Comparison of ENCODE assay signal across 12 cellular contexts in genomic region chr4:121822047-121822446, GRCh38. TPM values are rescaled to one million over a fixed set of nuclear protein-coding genes. Genes with fewer than 3 reads are reported as not detected.
A peak's percentile ranks its signal among the peaks of the same experiment; 100 is the strongest.
DNase-seq lines count a peak whose midpoint lies in the region; ATAC-seq and TF ChIP-seq lines count a peak whose summit lies in the region.
"Had no signal": no experiment of that assay in that cellular context is flagged by ENCODE, and none has a peak within 500 bp of the region (broad histone marks: within the 10 kb centered on the region; RNA-seq: fewer than 3 reads in every experiment).

No MANE protein-coding gene starts in this region.

- no peak overlapping the region for H3K27ac Mint-ChIP-seq in CD4-positive, alpha-beta T cell
- H3K27ac Mint-ChIP-seq in activated naive CD8-positive, alpha-beta T cell treated with anti-CD3 and anti-CD28 coated beads for 36 hours: no peak overlapping the region

- H3K36me3 ChIP-seq in HUES6 (ENCODE audit: control insufficient read depth, insufficient read depth, low read length) (peaks cover 54% of the 10 kb centered on the region), mesenchymal stem cell (ENCODE audit: control insufficient read depth in 1 of 2, insufficient read depth in 2 of 2, low read depth in 1 of 2, low read length in 2 of 2) (peaks cover 2 to 35% of the 10 kb centered on the region in 2 experiments), mucosa of descending colon (ENCODE audit: low read depth) (no peaks in the 10 kb centered on the region)

- H3K36me3 Mint-ChIP-seq in CD4-positive, alpha-beta T cell (ENCODE audit: low read depth): peaks cover 24% of the 10 kb centered on the region
- peaks cover 48% of the 10 kb centered on the region for H3K36me3 Mint-ChIP-seq in activated naive CD8-positive, alpha-beta T cell treated with anti-CD3 and anti-CD28 coated beads for 36 hours

- no peak overlapping the region for H4K8ac ChIP-seq in mesenchymal stem cell (ENCODE audit: low read length)

- H3K4me1 ChIP-seq in HUES6 (ENCODE audit: control insufficient read depth, insufficient read depth, low read length) (no peaks in the 10 kb centered on the region), mesenchymal stem cell (ENCODE audit: control insufficient read depth, insufficient read depth, low read depth, low read length) (peaks cover 4% of the 10 kb centered on the region), mucosa of descending colon (ENCODE audit: low read depth) (no peaks in the 10 kb centered on the region)

- no peak overlapping the region for H3K18ac ChIP-seq in mesenchymal stem cell (ENCODE audit: low read depth in 1 of 2, low read length in 2 of 2)

- H3K4me2 ChIP-seq in mesenchymal stem cell (ENCODE audit: low read length, poor library complexity, severe bottlenecking): no peak overlapping the region

- ATAC-seq in CD4-positive, alpha-beta T cell (ENCODE audit: poor library complexity): no peak
- ATAC-seq in omental fat pad (ENCODE audit: low FRiP score) (no peak), mucosa of descending colon (no peak)

- no peak overlapping the region for H2BK5ac ChIP-seq in mesenchymal stem cell (ENCODE audit: low read depth, low read length, poor library complexity, severe bottlenecking)

- no peak overlapping the region for H3K14ac ChIP-seq in mesenchymal stem cell (ENCODE audit: low read length in 2 of 2)

- H3K4ac ChIP-seq in mesenchymal stem cell (ENCODE audit: low read depth in 1 of 2, low read length in 2 of 2): no peak overlapping the region

- POLR2A ChIA-PET in CD4-positive, alpha-beta T cell (lab: Charles Lee): interaction anchor here (3.8 kb wide), 1 partner anchor 21 kb away, joined by 40 read pairs; the partner anchor contains the start of gene EXOSC9

- peaks cover 26% of the 10 kb centered on the region for H3K4me1 Mint-ChIP-seq in CD4-positive, alpha-beta T cell (ENCODE audit: low read depth)
- peaks cover 17% of the 10 kb centered on the region for H3K4me1 Mint-ChIP-seq in activated naive CD8-positive, alpha-beta T cell treated with anti-CD3 and anti-CD28 coated beads for 36 hours

- intact Hi-C loops in CD4-positive, alpha-beta T cell (cut with DNase I, micrococcal nuclease): loop anchor here in 1 of 2 experiments (1.0 to 10.0 kb wide), 3 partner anchors 21 to 1100 kb away; partner anchors contain the start of genes BLTP1, EXOSC9 and NUDT6
- intact Hi-C loops in mucosa of descending colon (cut with DNase I, micrococcal nuclease): no loop called here

- peak overlapping the region; percentile 92 for H3K4me3 ChIP-seq in HUES6 (ENCODE audit: low read depth, low read length)
- peak overlapping the region in 1 of 2 experiments; percentile 95 for H3K4me3 ChIP-seq in mesenchymal stem cell (ENCODE audit: insufficient read depth in 1 of 2, low read depth in 1 of 2, low read length in 2 of 2)
- H3K4me3 ChIP-seq in mucosa of descending colon: no peak overlapping the region

- H3K9me3 ChIP-seq in CD4-positive, alpha-beta T cell (ENCODE audit: control insufficient read depth, low read length): no peaks in the 10 kb centered on the region
- H3K9me3 ChIP-seq in HUES6 (ENCODE audit: control insufficient read depth, insufficient read depth, low read depth, low read length): no peaks in the 10 kb centered on the region
- H3K9me3 ChIP-seq in mesenchymal stem cell (ENCODE audit: control insufficient read depth, low read length): no peaks in the 10 kb centered on the region
- no peaks in the 10 kb centered on the region for H3K9me3 ChIP-seq in mucosa of descending colon
- H3K9me3 ChIP-seq: tibial nerve had no signal

- H2BK120ac ChIP-seq in mesenchymal stem cell (ENCODE audit: low read depth, low read length): no peak overlapping the region

- H3K79me1 ChIP-seq in mesenchymal stem cell (replicated peaks; ENCODE audit: low read length, poor library complexity, severe bottlenecking): peaks cover 7% of the 10 kb centered on the region

- H3K4me3 Mint-ChIP-seq in CD4-positive, alpha-beta T cell: peak overlapping the region; percentile 94
- peak overlapping the region; percentile 91 for H3K4me3 Mint-ChIP-seq in activated naive CD8-positive, alpha-beta T cell treated with anti-CD3 and anti-CD28 coated beads for 36 hours

- H3K9me3 Mint-ChIP-seq in CD4-positive, alpha-beta T cell: no peaks in the 10 kb centered on the region
- H3K9me3 Mint-ChIP-seq in activated naive CD8-positive, alpha-beta T cell treated with anti-CD3 and anti-CD28 coated beads for 36 hours: no peaks in the 10 kb centered on the region

- no peak overlapping the region for H2BK15ac ChIP-seq in mesenchymal stem cell (ENCODE audit: low read depth, poor library complexity, severe bottlenecking)

- H4K91ac ChIP-seq in mesenchymal stem cell (ENCODE audit: low read length): no peak overlapping the region

- H2BK12ac ChIP-seq in mesenchymal stem cell (ENCODE audit: low read length in 2 of 2): no peak overlapping the region

- H3K9ac ChIP-seq in HUES6 (ENCODE audit: low read length) (no peak overlapping the region), mesenchymal stem cell (ENCODE audit: low read length) (peak overlapping the region; percentile 87)

- no peak overlapping the region for H3K23ac ChIP-seq in mesenchymal stem cell (ENCODE audit: low read length in 2 of 2)

- no peak overlapping the region for H2AK5ac ChIP-seq in mesenchymal stem cell (ENCODE audit: low read length, severe bottlenecking)

- TF ChIP-seq CTCF in CD4-positive, alpha-beta T cell (IDR thresholded peaks at IDR 0.05): no peak
- no peak for TF ChIP-seq CTCF in omental fat pad (IDR thresholded peaks at IDR 0.05)
- TF ChIP-seq CTCF in mucosa of descending colon (IDR thresholded peaks at IDR 0.05): no peak

- DNase-seq in CD4-positive, alpha-beta T cell: no peak
- no peak for DNase-seq in activated naive CD8-positive, alpha-beta T cell treated with anti-CD3 and anti-CD28 coated beads for 36 hours
- no peak for DNase-seq in mesenchymal stem cell
- DNase-seq in stimulated activated CD4-positive, alpha-beta T cell treated with anti-CD3 and anti-CD28 coated beads, Interleukin-12 subunit alpha, Interleukin-12 subunit beta, amount 100 ng/mL, for 4 hours: no peak
- DNase-seq in omental fat pad (ENCODE audit: low spot score): no peak
- no peak for DNase-seq in occipital lobe (lab: John Stamatoyannopoulos, UW)
- DNase-seq in mucosa of descending colon: no peak
- DNase-seq: kidney glomerular epithelial cell, NCI-H510A treated with DMSO at 0.1 percent for 48 hours had no signal

- 95% methylated on average over 1 of the region's 1 CpG for WGBS in mesenchymal stem cell

- H2AFZ ChIP-seq in mesenchymal stem cell (ENCODE audit: low read depth, low read length): no peak overlapping the region

- H3K27ac ChIP-seq in CD4-positive, alpha-beta T cell (ENCODE audit: low read depth, low read length): no peak overlapping the region
- H3K27ac ChIP-seq in HUES6 (ENCODE audit: low read depth, low read length) (no peak overlapping the region), mesenchymal stem cell (ENCODE audit: low read length, poor library complexity, severe bottlenecking) (no peak overlapping the region)
- H3K27ac ChIP-seq: tibial nerve had no signal

- no peaks in the 10 kb centered on the region for H3K27me3 Mint-ChIP-seq in CD4-positive, alpha-beta T cell
- H3K27me3 Mint-ChIP-seq in activated naive CD8-positive, alpha-beta T cell treated with anti-CD3 and anti-CD28 coated beads for 36 hours: no peaks in the 10 kb centered on the region

- CTCF ChIA-PET in CD4-positive, alpha-beta T cell (lab: Charles Lee): no interaction called here

- H3K27me3 ChIP-seq in CD4-positive, alpha-beta T cell (ENCODE audit: control insufficient read depth, insufficient read depth, low read length): no peaks in the 10 kb centered on the region
- H3K27me3 ChIP-seq in HUES6 (ENCODE audit: control insufficient read depth, insufficient read depth, low read length) (no peaks in the 10 kb centered on the region), mesenchymal stem cell (ENCODE audit: control insufficient read depth in 1 of 2, insufficient read depth in 1 of 2, low read length in 2 of 2) (no peaks in the 10 kb centered on the region)
- H3K27me3 ChIP-seq: tibial nerve had no signal

RNA-seq across cellular contexts. Expression of gene CCNA2, which starts 1.6 kb away (rescaled TPM):
- total RNA-seq in CD4-positive, alpha-beta T cell: under 1 TPM; 0.34 to 0.41 TPM
- total RNA-seq in activated naive CD8-positive, alpha-beta T cell treated with anti-CD3 and anti-CD28 coated beads for 36 hours: 100 to 1,000 TPM; 127 to 128 TPM
- 7.1 TPM for polyA plus RNA-seq in mesenchymal stem cell (2013, experiment 1 of 2)
- 7.4 TPM for polyA plus RNA-seq in mesenchymal stem cell (2013, experiment 2 of 2)
- 1 to 10 TPM in 2 of 4 donors, under 1 TPM in 2; 0.44 to 5.5 (median 3.0) TPM for total RNA-seq in omental fat pad
- total RNA-seq in occipital lobe: 8.0 TPM
- 10 to 100 TPM in 1 of 3 donors, 1 to 10 TPM in 2; 2.8 to 18.9 (median 4.0) TPM for total RNA-seq in mucosa of descending colon

RNA-seq across cellular contexts. Expression of gene EXOSC9, which starts 20.9 kb away (rescaled TPM):
- 10 to 100 TPM; 71.6 to 72.7 TPM for total RNA-seq in CD4-positive, alpha-beta T cell
- 10 to 100 TPM; 96.1 to 97.4 TPM for total RNA-seq in activated naive CD8-positive, alpha-beta T cell treated with anti-CD3 and anti-CD28 coated beads for 36 hours
- polyA plus RNA-seq in mesenchymal stem cell (2013, experiment 1 of 2): 16.7 TPM
- polyA plus RNA-seq in mesenchymal stem cell (2013, experiment 2 of 2): 17.1 TPM
- total RNA-seq in omental fat pad (10 to 100 TPM; 12.6 to 35.9 (median 23.5) TPM), occipital lobe (29.3 TPM), mucosa of descending colon (10 to 100 TPM; 12.5 to 16.0 (median 12.6) TPM)

RNA-seq across cellular contexts. Expression of gene BBS7, which starts 48.2 kb away (rescaled TPM):
- 1 to 10 TPM; 3.0 to 3.8 TPM for total RNA-seq in CD4-positive, alpha-beta T cell
- total RNA-seq in activated naive CD8-positive, alpha-beta T cell treated with anti-CD3 and anti-CD28 coated beads for 36 hours: 10 to 100 TPM; 22.7 to 23.9 TPM
- polyA plus RNA-seq in mesenchymal stem cell (2013, experiment 1 of 2): 33.3 TPM
- polyA plus RNA-seq in mesenchymal stem cell (2013, experiment 2 of 2): 32.8 TPM
- total RNA-seq in omental fat pad (10 to 100 TPM in 2 of 4 donors, 1 to 10 TPM in 2; 6.2 to 11.2 (median 10.0) TPM), occipital lobe (50.5 TPM), mucosa of descending colon (10 to 100 TPM in 2 of 3 donors, 1 to 10 TPM in 1; 9.4 to 19.6 (median 13.5) TPM)

RNA-seq across cellular contexts. Expression of gene SMIM43, which starts 57.1 kb away (rescaled TPM):
- total RNA-seq in CD4-positive, alpha-beta T cell: not detected
- not detected for total RNA-seq in activated naive CD8-positive, alpha-beta T cell treated with anti-CD3 and anti-CD28 coated beads for 36 hours
- not detected for polyA plus RNA-seq in mesenchymal stem cell (2013, experiment 1 of 2)
- polyA plus RNA-seq in mesenchymal stem cell (2013, experiment 2 of 2): not detected
- total RNA-seq in omental fat pad (under 1 TPM in 2 of 4 donors, not detected in 2; 0.24 to 0.37 TPM), occipital lobe (0.94 TPM), mucosa of descending colon (1 to 10 TPM in 1 of 3 donors, not detected in 2; 1.0 TPM)
- total RNA-seq: cerebellum had no signal

Comparison
In these comparisons a context has a peak if more than half of its experiments do, and no peak if none do; other contexts are left out.
1. RNA of gene CCNA2, which starts 1.6 kb away (total RNA-seq): 127 to 128 TPM in activated naive CD8-positive, alpha-beta T cell treated with anti-CD3 and anti-CD28 coated beads for 36 hours; 8.0 TPM in occipital lobe (single experiment), 0.44 to 5.5 TPM in omental fat pad, 2.8 to 18.9 TPM in mucosa of descending colon and 0.34 to 0.41 TPM in CD4-positive, alpha-beta T cell; every median in the first group is over 4 times any median in the second.